In genomic region chr5:18216016-18216415, GRCh38 we compare ENCODE assay signal across 18 cellular contexts.
DNase-seq lines count a peak whose midpoint lies in the region; ATAC-seq and TF ChIP-seq lines count a peak whose summit lies in the region.
"Had no signal": no experiment of that assay in that cellular context is flagged by ENCODE, and none has a peak within 500 bp of the region (broad histone marks: within the 10 kb centered on the region; RNA-seq: fewer than 3 reads in every experiment).

No MANE protein-coding gene starts in this region.

- no peaks in the 10 kb centered on the region for H3K4me1 Mint-ChIP-seq in activated CD4-positive, alpha-beta T cell treated with anti-CD3 and anti-CD28 coated beads for 36 hours

- no peak for ATAC-seq in activated CD4-positive, alpha-beta T cell treated with anti-CD3 and anti-CD28 coated beads for 36 hours
- no peak for ATAC-seq in HG02571 (IDR thresholded peaks at IDR 0.05; ENCODE audit: unreplicated experiment)

- H3K36me3 ChIP-seq in MG63, result no peaks in the 10 kb centered on the region
- no peaks in the 10 kb centered on the region for H3K36me3 ChIP-seq in hepatocyte (replicated peaks; ENCODE audit: insufficient read depth, low read depth)
- H3K36me3 ChIP-seq: HAP-1 had no signal

- H3K9me3 ChIP-seq in MG63 (no peaks in the 10 kb centered on the region; the same call in 1 of the 2 replicates), hepatocyte (ENCODE audit: low read depth) (no peaks in the 10 kb centered on the region)
- H3K9me3 ChIP-seq: HAP-1 had no signal

- no peaks in the 10 kb centered on the region for H3K27me3 ChIP-seq in MG63
- H3K27me3 ChIP-seq in hepatocyte, result no peaks in the 10 kb centered on the region

- H3K27ac Mint-ChIP-seq in activated CD4-positive, alpha-beta T cell treated with anti-CD3 and anti-CD28 coated beads for 36 hours, result no peak overlapping the region

- no peaks in the 10 kb centered on the region for H3K4me1 ChIP-seq in hepatocyte (ENCODE audit: insufficient read depth)
- H3K4me1 ChIP-seq: HAP-1 had no signal

- H3K79me2 ChIP-seq in hepatocyte, result no peaks in the 10 kb centered on the region

- POLR2A ChIA-PET in activated CD4-positive, alpha-beta T cell treated with anti-CD3 and anti-CD28 coated beads for 36 hours (lab: Charles Lee), result no interaction called here

- H3K36me3 Mint-ChIP-seq in activated CD4-positive, alpha-beta T cell treated with anti-CD3 and anti-CD28 coated beads for 36 hours (ENCODE audit: low read depth), result no peaks in the 10 kb centered on the region

- no peak overlapping the region for H3K27ac ChIP-seq in hepatocyte
- H3K27ac ChIP-seq: C4-2B had no signal

- H3K27me3 Mint-ChIP-seq in activated CD4-positive, alpha-beta T cell treated with anti-CD3 and anti-CD28 coated beads for 36 hours, result no peaks in the 10 kb centered on the region

- DNase-seq in Daoy (ENCODE audit: low read depth) (peak; percentile 88), MG63 (peak; percentile 7), T1000 (lab: John Stamatoyannopoulos, UW) (peak; percentile 15), choroid plexus epithelial cell (ENCODE audit: low read depth) (peak; percentile 20), hepatocyte (ENCODE audit: low spot score) (no peak)
- no peak for DNase-seq in activated CD4-positive, alpha-beta T cell treated with anti-CD3 and anti-CD28 coated beads for 36 hours
- DNase-seq: ACHN, DMS79, NCI-H1048, NCI-H1436 treated with DMSO at 0.1 percent for 48 hours, NCI-H2029, NCI-H2171, NCI-H526 treated with DMSO at 0.1 percent for 48 hours, RPMI8226, SHP77 treated with DMSO at 0.1 percent for 48 hours had no signal

- no peak overlapping the region for H3K4me3 Mint-ChIP-seq in activated CD4-positive, alpha-beta T cell treated with anti-CD3 and anti-CD28 coated beads for 36 hours

- WGBS in hepatocyte (ENCODE audit: low lambda C conversion rate, missing lambda C conversion rate), result 53% methylated on average over 1 of the region's 1 CpG

- CTCF ChIA-PET in activated CD4-positive, alpha-beta T cell treated with anti-CD3 and anti-CD28 coated beads for 36 hours (lab: Charles Lee), result interaction anchor here (0.6 kb wide), 1 partner anchor 655 kb away, joined by 3 read pairs; no protein-coding TSS in a partner anchor

- no peak overlapping the region for H2AFZ ChIP-seq in hepatocyte

- H3K9me2 ChIP-seq in hepatocyte (replicated peaks; ENCODE audit: insufficient read depth), result no peaks in the 10 kb centered on the region

- no peak overlapping the region for H3K4me3 ChIP-seq in MG63
- H3K4me3 ChIP-seq in choroid plexus epithelial cell (ENCODE audit: low read depth, low read length), result no peak overlapping the region
- H3K4me3 ChIP-seq in hepatocyte, result no peak overlapping the region
- H3K4me3 ChIP-seq: HAP-1 had no signal

- intact Hi-C loops in activated CD4-positive, alpha-beta T cell treated with anti-CD3 and anti-CD28 coated beads for 36 hours (cut with DNase I, micrococcal nuclease), result no loop called here

- no peaks in the 10 kb centered on the region for H4K20me1 ChIP-seq in hepatocyte (ENCODE audit: insufficient read depth, poor library complexity, severe bottlenecking)

- no peak overlapping the region for H3K4me2 ChIP-seq in hepatocyte

- TF ChIP-seq CTCF in choroid plexus epithelial cell (conservative IDR thresholded peaks at IDR 0.05; ENCODE audit: low read depth, low read length), result no peak
- no peak for TF ChIP-seq CTCF in hepatocyte (IDR thresholded peaks at IDR 0.05; ENCODE audit: poor library complexity)

- peaks cover 21% of the 10 kb centered on the region for H3K9me3 Mint-ChIP-seq in activated CD4-positive, alpha-beta T cell treated with anti-CD3 and anti-CD28 coated beads for 36 hours (ENCODE audit: low read depth)

Comparison
In these comparisons a context has a peak if more than half of its experiments do, and no peak if none do; other contexts are left out.
1. DNase-seq: peak in Daoy (single experiment), MG63 (single experiment), T1000 (single experiment) and choroid plexus epithelial cell (single experiment); none in hepatocyte (single experiment) and activated CD4-positive, alpha-beta T cell treated with anti-CD3 and anti-CD28 coated beads for 36 hours (single experiment).